In genomic region chr6:52664185-52664990, GRCh38 we compare ENCODE assay signal across 1 cellular context.
TF ChIP-seq lines count a peak whose summit lies in the region.

No MANE protein-coding gene starts in this region.

TF ChIP-seq in K562, 482 proteins besides CTCF, POLR2A, EP300 and RAD21 (continued from another document and continues in another):
- peak; percentile 85 for TF ChIP-seq MGA (IDR thresholded peaks at IDR 0.05)
- no peak for TF ChIP-seq GTF2E2 (tag; IDR thresholded peaks at IDR 0.05)
- no peak for TF ChIP-seq TCF7L2 (IDR thresholded peaks at IDR 0.05; ENCODE audit: low read depth, low read length)
- peak; percentile 81 for TF ChIP-seq PCBP1 (IDR thresholded peaks at IDR 0.05; ENCODE audit: low read depth, low read length, poor library complexity, severe bottlenecking)
- no peak for TF ChIP-seq HBP1 (CRISPR knock-in tag; IDR thresholded peaks at IDR 0.05)
- no peak for TF ChIP-seq MYC (IDR thresholded peaks at IDR 0.05; ENCODE audit: low read depth, low read length)
- peak; percentile 53; the same call in 1 of the 2 replicates for TF ChIP-seq MYC (CRISPR knock-in tag; IDR thresholded peaks at IDR 0.05; ENCODE audit: borderline replicate concordance, low read depth)
- no peak for TF ChIP-seq ZNF431 (CRISPR knock-in tag; IDR thresholded peaks at IDR 0.05)
- TF ChIP-seq MBD2 (IDR thresholded peaks at IDR 0.05; ENCODE audit: borderline replicate concordance, low read depth) = peak; percentile 85
- TF ChIP-seq JUN (IDR thresholded peaks at IDR 0.05; ENCODE audit: borderline replicate concordance, low read depth, low read length) = no peak; the same call in 1 of the 2 replicates
- TF ChIP-seq JUN (CRISPR knock-in tag; IDR thresholded peaks at IDR 0.05; ENCODE audit: borderline replicate concordance) = no peak
- peak; percentile 44 to 54; a peak in 3 of 4 replicates for TF ChIP-seq MAZ (CRISPR knock-in tag; conservative IDR thresholded peaks at IDR 0.05 in 1 of 2, IDR thresholded peaks at IDR 0.05 in 1 of 2)
- peak; percentile 46; the same call in 1 of the 2 replicates for TF ChIP-seq ATF7 (IDR thresholded peaks at IDR 0.05)
- no peak for TF ChIP-seq ZBTB17 (CRISPR knock-in tag; IDR thresholded peaks at IDR 0.05)
- no peak for TF ChIP-seq BRF2 (IDR thresholded peaks at IDR 0.05; ENCODE audit: borderline replicate concordance, insufficient read depth, insufficient read length)
- no peak for TF ChIP-seq ARID2 (IDR thresholded peaks at IDR 0.05)
- TF ChIP-seq ZNF764 (CRISPR knock-in tag; IDR thresholded peaks at IDR 0.05; ENCODE audit: low read depth) = no peak
- TF ChIP-seq ZNF830 (CRISPR knock-in tag; IDR thresholded peaks at IDR 0.05) = no peak
- peak; percentile 13 for TF ChIP-seq TAF9B (IDR thresholded peaks at IDR 0.05; ENCODE audit: partially characterized antibody)
- TF ChIP-seq ZNF668 (CRISPR knock-in tag; IDR thresholded peaks at IDR 0.05) = no peak
- no peak for TF ChIP-seq NFE2L1 (tag; IDR thresholded peaks at IDR 0.05; ENCODE audit: borderline replicate concordance, low read depth)
- TF ChIP-seq ZEB2 (IDR thresholded peaks at IDR 0.05) = no peak
- no peak for TF ChIP-seq CHD7 (IDR thresholded peaks at IDR 0.05; ENCODE audit: low read depth, low read length)
- no peak for TF ChIP-seq LARP7 (IDR thresholded peaks at IDR 0.05)
- no peak for TF ChIP-seq SIX5 (IDR thresholded peaks at IDR 0.05; ENCODE audit: borderline replicate concordance in 1 of 2, insufficient read depth in 1 of 2, low read depth in 1 of 2, low read length in 2 of 2)
- peak; percentile 76; the same call in 1 of the 2 replicates for TF ChIP-seq GTF2F1 (IDR thresholded peaks at IDR 0.05; ENCODE audit: low read depth, low read length)
- TF ChIP-seq ZNF197 (CRISPR knock-in tag; IDR thresholded peaks at IDR 0.05; ENCODE audit: low read depth) = no peak
- TF ChIP-seq HDAC1 (IDR thresholded peaks at IDR 0.05) = peak in 1 of 2 experiments; percentile 10; a peak in 1 of 4 replicates
- no peak for TF ChIP-seq KLF1 (tag; IDR thresholded peaks at IDR 0.05)
- TF ChIP-seq CREB5 (CRISPR knock-in tag; IDR thresholded peaks at IDR 0.05) = no peak
- no peak for TF ChIP-seq ZFPM2 (CRISPR knock-in tag; IDR thresholded peaks at IDR 0.05)
- peak; percentile 46; the same call in 1 of the 2 replicates for TF ChIP-seq ZNF41 (CRISPR knock-in tag; conservative IDR thresholded peaks at IDR 0.05)
